Comparison of ENCODE assay signal across 8 cellular contexts in the genomic region with DNA sequence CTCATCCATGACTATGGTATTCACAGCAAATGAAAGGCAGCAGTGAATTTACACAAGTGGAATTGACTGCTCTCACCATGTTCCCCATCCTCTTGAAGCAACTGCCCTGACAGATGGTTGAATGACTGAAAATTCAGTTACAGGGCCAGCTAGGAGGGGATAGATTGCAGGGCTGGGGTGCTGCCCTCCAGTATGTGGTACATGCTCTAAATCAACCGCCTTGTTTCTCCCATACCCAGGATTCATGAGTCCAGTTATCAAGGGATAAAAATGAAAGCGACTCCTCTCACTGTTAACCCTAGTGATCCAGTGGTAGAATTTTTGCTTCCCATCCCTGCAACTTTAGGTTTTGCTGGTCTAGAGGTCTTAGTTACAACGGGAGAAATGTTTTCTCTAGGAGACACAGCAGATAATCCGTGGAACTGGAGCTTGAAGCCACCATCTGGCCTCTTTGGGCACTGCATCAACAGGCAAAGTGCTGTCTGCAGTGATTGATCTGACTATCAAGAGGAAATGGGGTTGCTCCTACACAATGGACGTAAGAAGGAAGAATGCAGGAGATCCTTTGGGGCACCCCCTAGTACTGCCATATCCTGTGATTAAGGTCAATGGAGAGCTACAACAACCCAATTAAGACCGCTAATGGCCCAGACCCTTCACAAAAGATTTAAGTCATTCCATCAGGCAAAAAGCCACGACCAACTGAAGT. TPM values are rescaled to one million over a fixed set of nuclear protein-coding genes. Genes with fewer than 3 reads are reported as not detected.
DNase-seq lines count a peak whose midpoint lies in the region; ATAC-seq and TF ChIP-seq lines count a peak whose summit lies in the region.

No MANE protein-coding gene starts in this region.

- peak overlapping the region in 9 of 59 donors; percentile 3 to 28 (median 20) for H3K4me3 ChIP-seq in dorsolateral prefrontal cortex
- no peak overlapping the region for H3K4me3 ChIP-seq in lung

- H3K27me3 Mint-ChIP-seq in activated CD4-positive, alpha-beta T cell treated with anti-CD3 and anti-CD28 coated beads for 36 hours, result no peaks in the 10 kb centered on the region

- H3K4me1 ChIP-seq in lung (ENCODE audit: control insufficient read depth in 2 of 2, insufficient read depth in 2 of 2, low read length in 2 of 2), result no peaks in the 10 kb centered on the region

- peaks cover 5% of the 10 kb centered on the region for H3K4me1 Mint-ChIP-seq in activated CD4-positive, alpha-beta T cell treated with anti-CD3 and anti-CD28 coated beads for 36 hours

- H3K27ac ChIP-seq in dorsolateral prefrontal cortex, result no peak overlapping the region
- H3K27ac ChIP-seq in lung (ENCODE audit: low read depth in 1 of 2, low read length in 1 of 2), result no peak overlapping the region

- H3K9me3 ChIP-seq in lung (ENCODE audit: control insufficient read depth in 2 of 2, insufficient read depth in 1 of 2, low read length in 1 of 2), result no peaks in the 10 kb centered on the region

- POLR2A ChIA-PET in GM10248 (lab: Yijun Ruan, JAX), result interaction anchor here (0.6 to 1.0 kb wide), 2 partner anchors 31 to 34 kb away, joined by 3 read pairs; no protein-coding TSS in a partner anchor
- POLR2A ChIA-PET in activated CD4-positive, alpha-beta T cell treated with anti-CD3 and anti-CD28 coated beads for 36 hours (lab: Charles Lee), result interaction anchor here (0.5 kb wide), 1 partner anchor 23 kb away, joined by 15 read pairs; no protein-coding TSS in a partner anchor

- CTCF ChIA-PET in GM10248 (lab: Yijun Ruan, JAX), result interaction anchor here (0.7 to 6.2 kb wide), 28 partner anchors 9 to 890 kb away, joined by 3 to 65 read pairs (median 4); no protein-coding TSS in a partner anchor
- CTCF ChIA-PET in activated CD4-positive, alpha-beta T cell treated with anti-CD3 and anti-CD28 coated beads for 36 hours (lab: Charles Lee), result interaction anchor here (0.6 to 1.3 kb wide), 18 partner anchors 11 to 1767 kb away, joined by 3 to 7 read pairs (median 3); a partner anchor contains a TSS

- 22 to 28% methylated on average over 7 of the region's 7 CpGs for whole genome bisulfite sequencing in lung, 2 donors

- peak; percentile 74 for DNase-seq in GM10248 (ENCODE audit: extremely low spot score)
- DNase-seq in NCI-H226, result peak; percentile 40
- DNase-seq in activated CD4-positive, alpha-beta T cell treated with anti-CD3 and anti-CD28 coated beads for 36 hours, result peak; percentile 77
- DNase-seq in dorsolateral prefrontal cortex, result peak in 9 of 10 donors; percentile 36 to 63 (median 57)
- peak; percentile 51 for DNase-seq in lung (ENCODE audit: low spot score)
- DNase-seq in stimulated activated CD8-positive, alpha-beta memory T cell treated with anti-CD3 and anti-CD28 coated beads, Interleukin-4, amount 100 ng/mL, for 4 hours (ENCODE audit: low read depth in 2 of 2, low spot score in 1 of 2), result peak; percentile 9 to 16

- intact Hi-C loops in activated CD4-positive, alpha-beta T cell treated with anti-CD3 and anti-CD28 coated beads for 36 hours (cut with DNase I, micrococcal nuclease), result loop anchor here (1.0 to 5.0 kb wide), 2 partner anchors 48 to 191 kb away; a partner anchor contains a TSS
- intact Hi-C loops in dorsolateral prefrontal cortex (cut with DNase I), result no loop called here

- ATAC-seq in HG03064 (IDR thresholded peaks at IDR 0.05; ENCODE audit: low read depth, unreplicated experiment) (peak; percentile 63), lung (ENCODE audit: insufficient read depth, low FRiP score) (peak; percentile 75), GM19035 (IDR thresholded peaks at IDR 0.05; ENCODE audit: unreplicated experiment) (no peak)
- peak; percentile 96 for ATAC-seq in activated CD4-positive, alpha-beta T cell treated with anti-CD3 and anti-CD28 coated beads for 36 hours

- no peaks in the 10 kb centered on the region for H3K36me3 Mint-ChIP-seq in activated CD4-positive, alpha-beta T cell treated with anti-CD3 and anti-CD28 coated beads for 36 hours (ENCODE audit: low read depth)

- H3K9me3 Mint-ChIP-seq in activated CD4-positive, alpha-beta T cell treated with anti-CD3 and anti-CD28 coated beads for 36 hours (ENCODE audit: low read depth), result no peaks in the 10 kb centered on the region

- H3K27me3 ChIP-seq in dorsolateral prefrontal cortex (no peaks in the 10 kb centered on the region), lung (ENCODE audit: control insufficient read depth, insufficient read depth) (no peaks in the 10 kb centered on the region)

- no peak overlapping the region for H3K27ac Mint-ChIP-seq in activated CD4-positive, alpha-beta T cell treated with anti-CD3 and anti-CD28 coated beads for 36 hours

- H3K36me3 ChIP-seq in lung (ENCODE audit: control insufficient read depth in 2 of 2, insufficient read depth in 2 of 2, low read length in 2 of 2), result peaks cover 2 to 4% of the 10 kb centered on the region in 2 donors

- H3K4me3 Mint-ChIP-seq in activated CD4-positive, alpha-beta T cell treated with anti-CD3 and anti-CD28 coated beads for 36 hours, result peak overlapping the region; percentile 2

- TF ChIP-seq CTCF in GM10248 (IDR thresholded peaks at IDR 0.05; ENCODE audit: control extremely low read depth, extremely low read depth, low read depth, missing control alignments) (peak; percentile 84), dorsolateral prefrontal cortex (IDR thresholded peaks at IDR 0.05 in 54 of 56, conservative IDR thresholded peaks at IDR 0.05 in 2 of 56; ENCODE audit: low read depth in 1 of 56, partially characterized antibody in 56 of 56) (peak; percentile 36 to 76 (median 64)), lung (IDR thresholded peaks at IDR 0.05; ENCODE audit: control extremely low read depth, extremely low read depth) (peak; percentile 44)

RNA-seq across cellular contexts. Expression of a gene that starts 32.0 kb away (rescaled TPM):
- 10 to 100 TPM in 1 of 2 experiments, 1 to 10 TPM in 1; 9.7 to 14.8 TPM for total RNA-seq in activated CD4-positive, alpha-beta T cell treated with anti-CD3 and anti-CD28 coated beads for 36 hours
- total RNA-seq in dorsolateral prefrontal cortex (100 to 1,000 TPM in 4 of 120 experiments, 10 to 100 TPM in 116; 26.5 to 108 (median 65.4) TPM), lung (100 to 1,000 TPM in 1 of 2 donors, 10 to 100 TPM in 1; 49.5 to 105 TPM)
- 100 to 1,000 TPM in 1 of 2 donors, 10 to 100 TPM in 1; 77.3 to 122 TPM for polyA plus RNA-seq in lung

RNA-seq across cellular contexts. Expression of a gene that starts 49.0 kb away (rescaled TPM):
- 10 to 100 TPM; 20.9 to 21.3 TPM for total RNA-seq in activated CD4-positive, alpha-beta T cell treated with anti-CD3 and anti-CD28 coated beads for 36 hours
- total RNA-seq in dorsolateral prefrontal cortex, result 10 to 100 TPM in 116 of 120 experiments, 1 to 10 TPM in 4; 7.0 to 17.4 (median 13.3) TPM
- 10 to 100 TPM in 1 of 2 donors, 1 to 10 TPM in 1; 9.9 to 21.4 TPM for total RNA-seq in lung
- 1 to 10 TPM; 7.2 to 9.5 TPM for polyA plus RNA-seq in lung

Comparison
In these comparisons a context has a peak if more than half of its experiments do, and no peak if none do; other contexts are left out.
1. DNase-seq: peak in every context shown above with its lines; median percentile 77 in activated CD4-positive, alpha-beta T cell treated with anti-CD3 and anti-CD28 coated beads for 36 hours; 74 in GM10248; 57 in dorsolateral prefrontal cortex; 51 in lung; 40 in NCI-H226; 12 in stimulated activated CD8-positive, alpha-beta memory T cell treated with anti-CD3 and anti-CD28 coated beads, Interleukin-4, amount 100 ng/mL, for 4 hours.
2. intact Hi-C loops: an anchor here in activated CD4-positive, alpha-beta T cell treated with anti-CD3 and anti-CD28 coated beads for 36 hours (1.0 to 5.0 kb wide); none called in dorsolateral prefrontal cortex.